Comparison of ENCODE assay signal across 8 cellular contexts in the genomic region with DNA sequence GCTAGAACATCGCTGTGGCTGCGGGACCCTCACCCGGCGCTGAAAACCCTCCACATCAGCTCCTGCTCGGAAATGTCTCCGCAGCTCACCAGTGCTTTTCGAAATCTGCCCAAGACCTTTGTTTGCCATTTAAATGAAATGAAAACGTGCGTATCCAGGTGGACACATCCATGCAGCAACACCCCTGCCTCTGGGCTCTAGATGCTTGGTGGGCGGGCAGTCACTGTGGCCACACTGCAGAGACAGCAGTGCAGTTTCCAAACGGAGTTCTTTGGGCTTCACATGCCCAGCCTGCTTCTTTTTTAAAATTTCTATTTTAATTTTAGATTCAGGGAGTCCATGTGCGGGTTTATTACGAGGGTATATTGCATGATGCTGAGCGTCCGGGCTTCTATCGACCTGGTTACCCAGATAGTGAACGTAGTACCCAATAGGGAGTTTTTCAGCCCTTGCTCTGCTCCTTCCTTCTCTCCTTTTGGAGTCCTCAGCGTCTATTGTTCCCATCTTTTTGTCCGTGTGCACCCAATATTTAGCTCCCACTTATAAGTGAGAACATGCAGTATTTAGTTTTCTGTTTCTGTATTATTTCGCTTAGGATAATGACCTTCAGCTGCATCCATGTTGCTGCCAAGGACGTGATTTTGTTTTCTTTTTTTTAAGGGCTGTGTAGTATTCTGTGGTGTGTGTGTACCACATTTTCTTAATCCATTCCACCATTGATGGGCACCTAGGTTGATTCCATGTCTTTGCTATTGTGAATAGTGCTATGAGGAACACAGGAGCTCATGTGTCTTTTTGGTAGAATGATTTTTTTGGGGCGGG. TPM values are rescaled to one million over a fixed set of nuclear protein-coding genes. Genes with fewer than 3 reads are reported as not detected.
DNase-seq lines count a peak whose midpoint lies in the region; ATAC-seq and TF ChIP-seq lines count a peak whose summit lies in the region.

No MANE protein-coding gene starts in this region.

- DNase-seq in NCI-H2081 (lab: John Stamatoyannopoulos, UW) (peak; percentile 30 to 71), NCI-H2081 treated with DMSO at 0.1 percent for 48 hours (lab: John Stamatoyannopoulos, UW) (no peak), kidney epithelial cell (ENCODE audit: low read depth) (no peak), DMS 273 (lab: John Stamatoyannopoulos, UW; ENCODE audit: unreplicated experiment) (no peak), iPS-NIHi11 (ENCODE audit: low spot score) (no peak)

- H3K4me1 ChIP-seq in subcutaneous abdominal adipose tissue (ENCODE audit: control insufficient read depth in 5 of 5, insufficient read depth in 5 of 5, low read length in 5 of 5) = peaks cover 1 to 53% (median 45%) of the 10 kb centered on the region in 5 donors

- TF ChIP-seq CTCF in WI38 (IDR thresholded peaks at IDR 0.05; ENCODE audit: low read depth, low read length) = no peak
- no peak for TF ChIP-seq CTCF in kidney epithelial cell (IDR thresholded peaks at IDR 0.05; ENCODE audit: insufficient read depth, low read length, poor library complexity, severe bottlenecking)

- H3K4me3 ChIP-seq in WI38 (ENCODE audit: low read depth, low read length) (peak overlapping the region; percentile 76), kidney epithelial cell (ENCODE audit: low read depth, low read length) (peak overlapping the region; percentile 52), subcutaneous abdominal adipose tissue (ENCODE audit: low read depth in 1 of 5, low read length in 5 of 5) (peak overlapping the region; percentile 77 to 86 (median 84))

- no peaks in the 10 kb centered on the region for H3K9me3 ChIP-seq in subcutaneous abdominal adipose tissue (ENCODE audit: control insufficient read depth in 5 of 5, low read length in 5 of 5)

- H3K9ac ChIP-seq in subcutaneous abdominal adipose tissue (ENCODE audit: low read length in 5 of 5) = peak overlapping the region in 4 of 5 donors; percentile 26 to 68 (median 56)

- H3K27ac ChIP-seq in subcutaneous abdominal adipose tissue (ENCODE audit: low read depth, low read length) = peak overlapping the region; percentile 13

- H3K36me3 ChIP-seq in kidney epithelial cell (ENCODE audit: control insufficient read depth, insufficient read depth, low read length) = no peaks in the 10 kb centered on the region
- no peaks in the 10 kb centered on the region for H3K36me3 ChIP-seq in subcutaneous abdominal adipose tissue (ENCODE audit: control insufficient read depth in 5 of 5, insufficient read depth in 5 of 5, low read length in 5 of 5)

- H3K27me3 ChIP-seq in kidney epithelial cell (ENCODE audit: control insufficient read depth, insufficient read depth, low read length) (peaks cover 20% of the 10 kb centered on the region), subcutaneous abdominal adipose tissue (ENCODE audit: control insufficient read depth in 5 of 5, insufficient read depth in 4 of 5, low read length in 5 of 5) (peaks cover 13 to 38% (median 33%) of the 10 kb centered on the region in 5 donors)

- no peak for ATAC-seq in GM19324 (IDR thresholded peaks at IDR 0.05; ENCODE audit: low FRiP score, unreplicated experiment)

RNA-seq across cellular contexts. Expression of a gene that starts 4.8 kb away (rescaled TPM):
- total RNA-seq in kidney epithelial cell = 287 and 316 TPM in 2 replicates

RNA-seq across cellular contexts. Expression of a gene that starts 26.5 kb away (rescaled TPM):
- 14.6 and 26.5 TPM in 2 replicates for total RNA-seq in kidney epithelial cell

Comparison
In these comparisons a context has a peak if more than half of its experiments do, and no peak if none do; other contexts are left out.
1. DNase-seq: peak in NCI-H2081 (2 of 2); none in NCI-H2081 treated with DMSO at 0.1 percent for 48 hours (single experiment), kidney epithelial cell (single experiment), DMS 273 (single experiment) and iPS-NIHi11 (single experiment).
2. Peak in every context shown above with its lines, with median percentiles within 50 percentile points of each other: H3K4me3 ChIP-seq.